ENCODE assay signal across 11 cellular contexts in genomic region chr14:51805541-51805940, GRCh38.
"Had no signal": no experiment of that assay in that cellular context is flagged by ENCODE, and none has a peak within 500 bp of the region (broad histone marks: within the 10 kb centered on the region; RNA-seq: fewer than 3 reads in every experiment).

No MANE protein-coding gene starts in this region.

- DNase-seq: activated naive CD4-positive, alpha-beta T cell; aorta; effector CD8-positive, alpha-beta T cell; hippocampal formation; stimulated activated CD4-positive, alpha-beta T cell treated with anti-CD3 and anti-CD28 coated beads, Interleukin-4, amount 100 ng/mL, for 1 hour; stimulated activated CD8-positive, alpha-beta memory T cell treated with anti-CD3 and anti-CD28 coated beads, Interleukin-4, amount 100 ng/mL, for 48 hours had no signal

- H3K36me3 ChIP-seq: thoracic aorta had no signal

- H3K27ac ChIP-seq: coronary artery, thoracic aorta had no signal

- H3K4me3 Mint-ChIP-seq: activated T-helper 1 cell treated with anti-CD3 and anti-CD28 coated beads, Interleukin-12 subunit alpha, Interleukin-12 subunit beta, Interleukin-2, Interleukin-4 antibody, amounts not matched to agents 30 ng/mL and 10 ng/mL and 1 ng/mL, durations not matched to agents 14 hours and 24 hours and 36 hours; stimulated activated naive CD8-positive, alpha-beta T cell treated with anti-CD3 and anti-CD28 coated beads, Interleukin-15, Interleukin-2, amounts not matched to agents 100 ng/mL and 50 ng/mL, for 24 hours; T-helper 2 cell treated with Interferon-gamma antibody and Interleukin-4, amounts not matched to agents 5 μg/mL and 100 μg/mL, for 36 hours had no signal

- H3K27ac Mint-ChIP-seq: activated T-helper 1 cell treated with anti-CD3 and anti-CD28 coated beads, Interleukin-12 subunit alpha, Interleukin-12 subunit beta, Interleukin-2, Interleukin-4 antibody, amounts not matched to agents 30 ng/mL and 10 ng/mL and 1 ng/mL, durations not matched to agents 14 hours and 24 hours and 36 hours; stimulated activated naive CD8-positive, alpha-beta T cell treated with anti-CD3 and anti-CD28 coated beads, Interleukin-15, Interleukin-2, amounts not matched to agents 100 ng/mL and 50 ng/mL, for 24 hours; T-helper 2 cell treated with Interferon-gamma antibody and Interleukin-4, amounts not matched to agents 5 μg/mL and 100 μg/mL, for 36 hours had no signal

- H3K9me3 ChIP-seq: thoracic aorta had no signal

- H3K4me3 ChIP-seq: coronary artery, thoracic aorta had no signal
